In genomic region chr16:30334473-30334985, GRCh38 we compare ENCODE assay signal across 8 cellular contexts. TPM values are rescaled to one million over a fixed set of nuclear protein-coding genes. Genes with fewer than 3 reads are reported as not detected.
A peak's percentile ranks its signal among the peaks of the same experiment; 100 is the strongest.
DNase-seq lines count a peak whose midpoint lies in the region; ATAC-seq and TF ChIP-seq lines count a peak whose summit lies in the region.
"Not testable (repeated sequence)": the region's sequence is repeated elsewhere in the genome, so short reads cannot be mapped to it uniquely, and the experiment has no call there.

No MANE protein-coding gene starts in this region.

- H4K20me1 ChIP-seq in SK-N-SH (ENCODE audit: insufficient read depth): peaks cover 31% of the 10 kb centered on the region

- TF ChIP-seq EP300 in SK-N-SH (IDR thresholded peaks at IDR 0.05; ENCODE audit: borderline replicate concordance in 1 of 2, low read depth in 1 of 2, low read length in 1 of 2); gastroesophageal sphincter (IDR thresholded peaks at IDR 0.05): not testable (repeated sequence)

- H3K4me3 Mint-ChIP-seq in stimulated activated naive CD8-positive, alpha-beta T cell treated with anti-CD3 and anti-CD28 coated beads, Interleukin-15, amount 100 ng/mL, for 72 hours: peak overlapping the region; percentile 86 to 94

- not testable (repeated sequence) for H3K9me3 ChIP-seq in HEK293 (ENCODE audit: control insufficient read depth, insufficient read depth, low read depth, low read length); SK-N-SH; gastroesophageal sphincter; neutrophil

- DNase-seq in GDM1 (lab: John Stamatoyannopoulos, UW) (peak; percentile 53), M059J (ENCODE audit: low read depth) (peak; percentile 84), SK-N-SH (peak; percentile 60)
- DNase-seq in activated gamma-delta T cell treated with anti-CD3 and anti-CD28 coated beads, Interleukin-2, amount 50 U/mL, for 16 hours (ENCODE audit: low read depth): peak; percentile 78
- peak; percentile 87 to 88 for DNase-seq in stimulated activated naive CD8-positive, alpha-beta T cell treated with anti-CD3 and anti-CD28 coated beads, Interleukin-15, amount 100 ng/mL, for 72 hours

- TF ChIP-seq CTCF in HEK293 (tag by site-specific recombination; IDR thresholded peaks at IDR 0.05); SK-N-SH (IDR thresholded peaks at IDR 0.05); gastroesophageal sphincter (IDR thresholded peaks at IDR 0.05); neutrophil (IDR thresholded peaks at IDR 0.05): not testable (repeated sequence)

- not testable (repeated sequence) for TF ChIP-seq POLR2A in gastroesophageal sphincter (IDR thresholded peaks at IDR 0.05)

- peak overlapping the region; percentile 74 for H3K4me2 ChIP-seq in SK-N-SH

- H3K4me1 ChIP-seq in HEK293 (ENCODE audit: control insufficient read depth, insufficient read depth, low read length); SK-N-SH (ENCODE audit: control insufficient read depth in 1 of 2, insufficient read depth in 2 of 2, low read depth in 1 of 2, low read length in 1 of 2): not testable (repeated sequence)
- H3K4me1 ChIP-seq in gastroesophageal sphincter (peaks cover 0 to 20% (median 5%) of the 10 kb centered on the region in 3 donors), neutrophil (ENCODE audit: control insufficient read depth in 1 of 2, insufficient read depth in 1 of 2, low read depth in 1 of 2, low read length in 1 of 2) (peaks cover 15% of the 10 kb centered on the region in 2 experiments)

- not testable (repeated sequence) for H3K27me3 Mint-ChIP-seq in stimulated activated naive CD8-positive, alpha-beta T cell treated with anti-CD3 and anti-CD28 coated beads, Interleukin-15, amount 100 ng/mL, for 72 hours

- 0% methylated on average over 8 of the region's 33 CpGs for WGBS in SK-N-SH (ENCODE audit: low lambda C conversion rate)
- no CpG with 5 or more reads among the region's 33 CpGs for WGBS in gastroesophageal sphincter (ENCODE audit: low coverage in 1 of 2), 2 donors

- H3K9me2 ChIP-seq in SK-N-SH: not testable (repeated sequence)

- not testable (repeated sequence) for H3K36me3 ChIP-seq in HEK293 (ENCODE audit: control insufficient read depth in 2 of 2, insufficient read depth in 1 of 2, low read length in 2 of 2); SK-N-SH (replicated peaks in 1 of 2; ENCODE audit: control insufficient read depth in 1 of 2, insufficient read depth in 2 of 2, low read length in 1 of 2); gastroesophageal sphincter; neutrophil

- peak overlapping the region; percentile 87 for H3K27ac ChIP-seq in HEK293 (ENCODE audit: extremely low read depth, low read depth, low read length)
- peak overlapping the region in 1 of 2 experiments; percentile 76; a peak in 3 of 4 replicates for H3K27ac ChIP-seq in SK-N-SH (ENCODE audit: low read depth in 2 of 2, low read length in 1 of 2)
- peak overlapping the region; percentile 91 to 97 (median 96) for H3K27ac ChIP-seq in gastroesophageal sphincter
- H3K27ac ChIP-seq in neutrophil: peak overlapping the region; percentile 95

- H3K4me3 ChIP-seq in HEK293 (ENCODE audit: low read depth, low read length) (peak overlapping the region; percentile 92), SK-N-SH (ENCODE audit: low read depth in 2 of 2, low read length in 1 of 2) (peak overlapping the region; percentile 74 to 79), gastroesophageal sphincter (peak overlapping the region; percentile 68 to 77), neutrophil (ENCODE audit: low read depth in 1 of 2, low read length in 1 of 2) (peak overlapping the region; percentile 65 to 82)

- not testable (repeated sequence) for H3K9me3 Mint-ChIP-seq in stimulated activated naive CD8-positive, alpha-beta T cell treated with anti-CD3 and anti-CD28 coated beads, Interleukin-15, amount 100 ng/mL, for 72 hours

- H3F3A ChIP-seq in SK-N-SH (replicated peaks; ENCODE audit: insufficient read depth): not testable (repeated sequence)

- ATAC-seq in gastroesophageal sphincter: peak; percentile 98
- ATAC-seq in stimulated activated naive CD8-positive, alpha-beta T cell treated with anti-CD3 and anti-CD28 coated beads, Interleukin-15, amount 100 ng/mL, for 72 hours: peak; percentile 95

- H3K79me2 ChIP-seq in SK-N-SH (ENCODE audit: insufficient read depth): peaks cover 44% of the 10 kb centered on the region

- POLR2A ChIA-PET in HEK293 (lab: Yijun Ruan, JAX): interaction anchor here (0.6 to 2.1 kb wide), 7 partner anchors 18 to 83 kb away, joined by 3 to 10 read pairs (median 4); partner anchors contain the start of genes CD2BP2 and ZNF48
- POLR2A ChIA-PET in SK-N-SH (lab: Yijun Ruan, JAX): interaction anchor here (0.7 to 2.5 kb wide), 2 partner anchors 20 to 84 kb away, joined by 3 to 18 read pairs; partner anchors contain the start of gene CD2BP2

- CTCF ChIA-PET in HEK293 (lab: Yijun Ruan, JAX): interaction anchor here (0.5 to 1.6 kb wide), 2 partner anchors 28 to 75 kb away, joined by 3 to 6 read pairs; no protein-coding TSS in a partner anchor
- CTCF ChIA-PET in SK-N-SH (lab: Yijun Ruan, JAX): interaction anchor here (1.1 to 2.1 kb wide), 2 partner anchors 19 to 75 kb away, joined by 4 to 7 read pairs; no protein-coding TSS in a partner anchor

- H3K9ac ChIP-seq in SK-N-SH: peak overlapping the region; percentile 82; the same call in 1 of the 2 replicates

- H3K27ac Mint-ChIP-seq in stimulated activated naive CD8-positive, alpha-beta T cell treated with anti-CD3 and anti-CD28 coated beads, Interleukin-15, amount 100 ng/mL, for 72 hours: peak overlapping the region; percentile 77 to 83

- H3K4me1 Mint-ChIP-seq in stimulated activated naive CD8-positive, alpha-beta T cell treated with anti-CD3 and anti-CD28 coated beads, Interleukin-15, amount 100 ng/mL, for 72 hours: peaks cover 25% of the 10 kb centered on the region

- not testable (repeated sequence) for TF ChIP-seq RAD21 in SK-N-SH (IDR thresholded peaks at IDR 0.05; ENCODE audit: low read length)

- not testable (repeated sequence) for H3K27me3 ChIP-seq in SK-N-SH (ENCODE audit: insufficient read depth); gastroesophageal sphincter; neutrophil

- peak overlapping the region; percentile 59; the same call in 1 of the 2 replicates for H2AFZ ChIP-seq in SK-N-SH (ENCODE audit: low read depth)

TF ChIP-seq in HEK293, 187 proteins besides CTCF, POLR2A, EP300 and RAD21 (continues in another document):
- peak; percentile 59; the same call in 1 of the 2 replicates for TF ChIP-seq GLIS2 (tag by site-specific recombination; IDR thresholded peaks at IDR 0.05)
- TF ChIP-seq PRDM1 (tag by site-specific recombination; IDR thresholded peaks at IDR 0.05): 0 out of 2 replicates have a peak, but pooled peaks have one; percentile 11

TF ChIP-seq in SK-N-SH, 30 proteins besides CTCF, POLR2A, EP300 and RAD21:
- peak; percentile 58; the same call in 1 of the 2 replicates for TF ChIP-seq MXI1 (IDR thresholded peaks at IDR 0.05; ENCODE audit: low read depth, low read length)

RNA-seq across cellular contexts. Expression of gene CD2BP2, which starts 20.6 kb away (rescaled TPM):
- 34.8 and 64.7 TPM in 2 replicates for total RNA-seq in M059J (2014; rRNA removed; shearing (Covaris generic))
- 80.8 and 85.3 TPM in 2 replicates for polyA plus RNA-seq in SK-N-SH (2012; rRNA removed)
- polyA plus RNA-seq in SK-N-SH (2012; cell fraction: cytosol; rRNA removed): 64.7 and 70.5 TPM in 2 replicates
- 202 and 222 TPM in 2 replicates for polyA plus RNA-seq in SK-N-SH (2012; cell fraction: nucleus; rRNA removed)
- total RNA-seq in gastroesophageal sphincter: 10 to 100 TPM; 43.1 to 68.1 (median 54.3) TPM

RNA-seq across cellular contexts. Expression of gene TBC1D10B, which starts 35.8 kb away (rescaled TPM):
- total RNA-seq in M059J (2014; rRNA removed; shearing (Covaris generic)): 25.6 and 45.1 TPM in 2 replicates
- 15.7 and 20.5 TPM in 2 replicates for polyA plus RNA-seq in SK-N-SH (2012; rRNA removed)
- polyA plus RNA-seq in SK-N-SH (2012; cell fraction: cytosol; rRNA removed): 9.0 and 13.6 TPM in 2 replicates
- 41.2 and 55.4 TPM in 2 replicates for polyA plus RNA-seq in SK-N-SH (2012; cell fraction: nucleus; rRNA removed)
- 10 to 100 TPM; 17.1 to 40.9 (median 20.4) TPM for total RNA-seq in gastroesophageal sphincter

RNA-seq across cellular contexts. Expression of gene MYL11, which starts 40.1 kb away (rescaled TPM):
- not detected in 2 replicates for total RNA-seq in M059J (2014; rRNA removed; shearing (Covaris generic))
- 0.23 TPM in 1 of 2 replicates, not detected in the other for polyA plus RNA-seq in SK-N-SH (2012; rRNA removed)
- not detected in 2 replicates for polyA plus RNA-seq in SK-N-SH (2012; cell fraction: cytosol; rRNA removed)
- polyA plus RNA-seq in SK-N-SH (2012; cell fraction: nucleus; rRNA removed): 0.08 and 0.65 TPM in 2 replicates
- total RNA-seq in gastroesophageal sphincter: not detected

RNA-seq across cellular contexts. Expression of gene SEPTIN1, which starts 47.8 kb away (rescaled TPM):
- total RNA-seq in M059J (2014; rRNA removed; shearing (Covaris generic)): 0.17 TPM in 1 of 2 replicates, not detected in the other
- 0.13 and 0.25 TPM in 2 replicates for polyA plus RNA-seq in SK-N-SH (2012; rRNA removed)
- 0.35 and 0.43 TPM in 2 replicates for polyA plus RNA-seq in SK-N-SH (2012; cell fraction: cytosol; rRNA removed)
- 0.76 and 0.94 TPM in 2 replicates for polyA plus RNA-seq in SK-N-SH (2012; cell fraction: nucleus; rRNA removed)
- 1 to 10 TPM in 2 of 4 donors, under 1 TPM in 2; 0.59 to 2.2 (median 1.2) TPM for total RNA-seq in gastroesophageal sphincter
